ENCODE assay signal across 1 cellular context in the genomic region with DNA sequence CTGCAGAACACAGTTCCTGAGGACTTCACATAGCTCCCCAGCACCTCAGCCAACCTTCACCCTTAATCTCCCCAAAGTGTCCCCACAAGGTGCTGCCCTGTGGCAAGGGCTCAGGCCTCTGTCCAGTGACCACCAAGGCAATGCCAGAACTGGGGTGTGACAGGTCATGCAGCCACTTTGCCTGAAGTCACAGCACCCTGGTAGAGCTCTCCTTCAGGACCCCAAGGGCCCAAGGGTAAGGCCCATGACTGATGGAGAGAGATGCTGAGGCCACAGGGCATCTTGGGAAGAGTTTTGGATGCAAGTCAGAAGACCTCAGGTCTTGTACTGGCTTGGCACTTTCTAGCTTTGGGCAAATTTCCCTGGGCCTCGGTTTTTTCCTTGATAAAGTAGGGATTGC.
TF ChIP-seq lines count a peak whose summit lies in the region.

No MANE protein-coding gene starts in this region.

TF ChIP-seq in GM12878, 131 proteins besides CTCF, POLR2A, EP300 and RAD21:
- TF ChIP-seq BRCA1 (IDR thresholded peaks at IDR 0.05; ENCODE audit: low read depth, low read length): peak; percentile 35; the same call in 1 of the 2 replicates
- TF ChIP-seq, protein P1, sequence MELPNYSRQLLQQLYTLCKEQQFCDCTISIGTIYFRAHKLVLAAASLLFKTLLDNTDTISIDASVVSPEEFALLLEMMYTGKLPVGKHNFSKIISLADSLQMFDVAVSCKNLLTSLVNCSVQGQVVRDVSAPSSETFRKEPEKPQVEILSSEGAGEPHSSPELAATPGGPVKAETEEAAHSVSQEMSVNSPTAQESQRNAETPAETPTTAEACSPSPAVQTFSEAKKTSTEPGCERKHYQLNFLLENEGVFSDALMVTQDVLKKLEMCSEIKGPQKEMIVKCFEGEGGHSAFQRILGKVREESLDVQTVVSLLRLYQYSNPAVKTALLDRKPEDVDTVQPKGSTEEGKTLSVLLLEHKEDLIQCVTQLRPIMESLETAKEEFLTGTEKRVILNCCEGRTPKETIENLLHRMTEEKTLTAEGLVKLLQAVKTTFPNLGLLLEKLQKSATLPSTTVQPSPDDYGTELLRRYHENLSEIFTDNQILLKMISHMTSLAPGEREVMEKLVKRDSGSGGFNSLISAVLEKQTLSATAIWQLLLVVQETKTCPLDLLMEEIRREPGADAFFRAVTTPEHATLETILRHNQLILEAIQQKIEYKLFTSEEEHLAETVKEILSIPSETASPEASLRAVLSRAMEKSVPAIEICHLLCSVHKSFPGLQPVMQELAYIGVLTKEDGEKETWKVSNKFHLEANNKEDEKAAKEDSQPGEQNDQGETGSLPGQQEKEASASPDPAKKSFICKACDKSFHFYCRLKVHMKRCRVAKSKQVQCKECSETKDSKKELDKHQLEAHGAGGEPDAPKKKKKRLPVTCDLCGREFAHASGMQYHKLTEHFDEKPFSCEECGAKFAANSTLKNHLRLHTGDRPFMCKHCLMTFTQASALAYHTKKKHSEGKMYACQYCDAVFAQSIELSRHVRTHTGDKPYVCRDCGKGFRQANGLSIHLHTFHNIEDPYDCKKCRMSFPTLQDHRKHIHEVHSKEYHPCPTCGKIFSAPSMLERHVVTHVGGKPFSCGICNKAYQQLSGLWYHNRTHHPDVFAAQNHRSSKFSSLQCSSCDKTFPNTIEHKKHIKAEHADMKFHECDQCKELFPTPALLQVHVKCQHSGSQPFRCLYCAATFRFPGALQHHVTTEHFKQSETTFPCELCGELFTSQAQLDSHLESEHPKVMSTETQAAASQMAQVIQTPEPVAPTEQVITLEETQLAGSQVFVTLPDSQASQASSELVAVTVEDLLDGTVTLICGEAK (IDR thresholded peaks at IDR 0.05; ENCODE audit: borderline replicate concordance): peak; percentile 11; the same call in 1 of the 2 replicates
- TF ChIP-seq, protein P2, sequence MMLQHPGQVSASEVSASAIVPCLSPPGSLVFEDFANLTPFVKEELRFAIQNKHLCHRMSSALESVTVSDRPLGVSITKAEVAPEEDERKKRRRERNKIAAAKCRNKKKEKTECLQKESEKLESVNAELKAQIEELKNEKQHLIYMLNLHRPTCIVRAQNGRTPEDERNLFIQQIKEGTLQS (IDR thresholded peaks at IDR 0.05; ENCODE audit: borderline replicate concordance, extremely low read depth, low read depth, low read length): no peak
